ENCODE assay signal across 12 cellular contexts in the genomic region with DNA sequence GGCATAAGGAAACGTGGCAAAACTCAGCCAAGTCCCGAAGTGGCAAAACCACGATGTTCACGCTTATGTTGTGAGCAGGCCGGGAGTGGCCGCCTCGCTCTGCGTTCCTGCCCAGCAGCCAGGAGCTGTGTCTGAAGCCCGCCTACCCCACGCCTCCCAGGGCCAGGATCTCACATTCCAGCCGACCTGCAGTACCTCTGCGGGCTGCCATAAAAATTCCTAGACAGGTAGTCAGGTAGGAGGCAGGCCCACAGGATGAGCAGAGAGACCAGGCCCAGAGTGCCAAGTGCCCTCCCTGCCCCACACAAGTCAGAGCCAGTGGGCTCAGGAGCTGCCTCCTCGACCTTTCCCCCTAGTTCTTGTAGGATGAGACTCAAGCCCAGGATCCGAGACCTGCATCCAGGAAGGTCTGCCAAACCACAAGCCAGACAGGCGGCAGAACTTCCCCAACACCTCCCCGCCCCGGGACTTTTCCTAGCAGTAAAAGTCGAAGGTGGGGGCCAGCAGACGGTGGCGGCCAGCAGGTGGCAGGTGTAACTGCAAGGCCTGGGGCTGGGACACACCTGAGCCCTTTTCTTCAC. TPM values are rescaled to one million over a fixed set of nuclear protein-coding genes. Genes with fewer than 3 reads are reported as not detected.
DNase-seq lines count a peak whose midpoint lies in the region; ATAC-seq, FAIRE-seq and TF ChIP-seq lines count a peak whose summit lies in the region.
"Had no signal": no experiment of that assay in that cellular context is flagged by ENCODE, and none has a peak within 500 bp of the region (broad histone marks: within the 10 kb centered on the region; RNA-seq: fewer than 3 reads in every experiment).

No MANE protein-coding gene starts in this region.

- H3K9me3 ChIP-seq in T-helper 17 cell (ENCODE audit: control insufficient read depth, low read length, poor library complexity, severe bottlenecking) (no peaks in the 10 kb centered on the region), kidney (ENCODE audit: control insufficient read depth in 1 of 2, low read length in 2 of 2) (no peaks in the 10 kb centered on the region), thyroid gland (no peaks in the 10 kb centered on the region)

- ATAC-seq in T-helper 17 cell = peak; percentile 27
- ATAC-seq in GM21717 (IDR thresholded peaks at IDR 0.05; ENCODE audit: unreplicated experiment) = no peak

- no peaks in the 10 kb centered on the region for H3K27me3 ChIP-seq in thyroid gland

- H3K36me3 ChIP-seq in kidney (ENCODE audit: control insufficient read depth in 1 of 2, insufficient read depth in 2 of 2, low read length in 2 of 2) (no peaks in the 10 kb centered on the region), thyroid gland (no peaks in the 10 kb centered on the region)

- intact Hi-C loops in kidney (cut with DNase I) (no loop called here), thyroid gland (cut with DNase I) (no loop called here)

- no peaks in the 10 kb centered on the region for H3K36me3 Mint-ChIP-seq in T-helper 17 cell (ENCODE audit: low read depth)
- H3K36me3 Mint-ChIP-seq: brain had no signal

- H3K4me3 Mint-ChIP-seq in T-helper 17 cell = no peak overlapping the region
- H3K4me3 Mint-ChIP-seq: brain had no signal

- no peak for FAIRE-seq in kidney (lab: Jason Lieb, UNC)

- peaks cover 12% of the 10 kb centered on the region for H3K27me3 Mint-ChIP-seq in T-helper 17 cell

- H3K27ac ChIP-seq in kidney (ENCODE audit: low read depth in 2 of 2, low read length in 2 of 2) (peak overlapping the region in 1 of 2 donors; percentile 4), thyroid gland (no peak overlapping the region)

- no peak overlapping the region for H3K27ac Mint-ChIP-seq in T-helper 17 cell
- H3K27ac Mint-ChIP-seq: brain had no signal

- 75 to 79% methylated on average over 15 to 20 of the region's 20 CpGs for WGBS in thyroid gland, 2 donors

- no peak for TF ChIP-seq POLR2A in thyroid gland (IDR thresholded peaks at IDR 0.05)

- peaks cover 9% of the 10 kb centered on the region for H3K4me1 Mint-ChIP-seq in T-helper 17 cell

- DNase-seq in DMS53 (lab: John Stamatoyannopoulos, UW) = peak; percentile 7
- no peak for DNase-seq in DMS53 treated with DMSO at 0.1 percent for 48 hours (lab: John Stamatoyannopoulos, UW; ENCODE audit: unreplicated experiment)
- DNase-seq in T-helper 17 cell = no peak
- peak; percentile 91 for DNase-seq in kidney
- peak; percentile 26 to 47 for DNase-seq in thyroid gland
- no peak for DNase-seq in AG08395 (ENCODE audit: low spot score)
- DNase-seq in SW 1271 (lab: John Stamatoyannopoulos, UW) = no peak
- DNase-seq: 8988T, GOT3, NCI-H774 had no signal

- no peak overlapping the region for H3K9ac ChIP-seq in kidney (ENCODE audit: low read length in 2 of 2)

- H3K4me3 ChIP-seq in kidney (ENCODE audit: low read length in 2 of 2) (no peak overlapping the region), thyroid gland (replicated peaks in 1 of 3) (no peak overlapping the region)

- TF ChIP-seq CTCF in kidney (IDR thresholded peaks at IDR 0.05; ENCODE audit: borderline replicate concordance, extremely low read depth, insufficient read depth) (no peak), thyroid gland (IDR thresholded peaks at IDR 0.05) (peak in 1 of 6 experiments; percentile 20)

- peaks cover 0 to 13% of the 10 kb centered on the region in 2 donors for H3K4me1 ChIP-seq in kidney (ENCODE audit: control insufficient read depth in 1 of 2, insufficient read depth in 1 of 2, low read depth in 1 of 2, low read length in 2 of 2)
- H3K4me1 ChIP-seq in thyroid gland = peaks cover 0 to 4% of the 10 kb centered on the region in 2 donors

RNA-seq across cellular contexts. Expression of a gene that starts 16.7 kb away (rescaled TPM):
- 1 to 10 TPM; 4.5 to 5.8 TPM for total RNA-seq in T-helper 17 cell
- 30.4 TPM for total RNA-seq in kidney
- 12.9 TPM for polyA plus RNA-seq in kidney (ENCODE audit: insufficient read depth, low read depth, low replicate concordance)
- 10 to 100 TPM in 1 of 4 donors, 1 to 10 TPM in 3; 6.5 to 12.6 (median 8.3) TPM for total RNA-seq in thyroid gland

Comparison
In these comparisons a context has a peak if more than half of its experiments do, and no peak if none do; other contexts are left out.
1. DNase-seq: peak in DMS53 (single experiment), kidney (single experiment) and thyroid gland (2 of 2); none in DMS53 treated with DMSO at 0.1 percent for 48 hours (single experiment), T-helper 17 cell (0 of 3), AG08395 (single experiment) and SW 1271 (0 of 2).